14 cellular contexts compared by ENCODE assay signal in genomic region chr2:224157655-224158054, GRCh38.
DNase-seq lines count a peak whose midpoint lies in the region; ATAC-seq, FAIRE-seq and TF ChIP-seq lines count a peak whose summit lies in the region.
"Had no signal": no experiment of that assay in that cellular context is flagged by ENCODE, and none has a peak within 500 bp of the region (broad histone marks: within the 10 kb centered on the region; RNA-seq: fewer than 3 reads in every experiment).

No MANE protein-coding gene starts in this region.

- WGBS in gastroesophageal sphincter (ENCODE audit: low coverage in 1 of 2), 2 donors = 20% methylated on average over 1 of the region's 1 CpG; no CpG with 5 or more reads in 1 of the 2 donors

- TF ChIP-seq CTCF in right atrium auricular region (IDR thresholded peaks at IDR 0.05) = no peak
- no peak for TF ChIP-seq CTCF in bronchial epithelial cell (IDR thresholded peaks at IDR 0.05; ENCODE audit: insufficient read depth, low read length, severe bottlenecking)
- TF ChIP-seq CTCF in fibroblast of the aortic adventitia (IDR thresholded peaks at IDR 0.05; ENCODE audit: insufficient read depth, low read length) = no peak
- TF ChIP-seq CTCF in gastroesophageal sphincter (IDR thresholded peaks at IDR 0.05) = no peak

- intact Hi-C loops in Right ventricle myocardium superior (cut with DNase I) = no loop called here

- H3K36me3 ChIP-seq in right atrium auricular region (no peaks in the 10 kb centered on the region), bronchial epithelial cell (ENCODE audit: control insufficient read depth, insufficient read depth, low read length) (no peaks in the 10 kb centered on the region), gastroesophageal sphincter (no peaks in the 10 kb centered on the region)
- H3K36me3 ChIP-seq: BLaER1 treated with 17β-estradiol and CSF1 and Interleukin-3, amounts not matched to agents 10 nM and 100 nM had no signal

- no peaks in the 10 kb centered on the region for H3K27me3 ChIP-seq in right atrium auricular region
- H3K27me3 ChIP-seq in bronchial epithelial cell (ENCODE audit: control insufficient read depth, insufficient read depth, low read length) = no peaks in the 10 kb centered on the region
- H3K27me3 ChIP-seq in gastroesophageal sphincter = no peaks in the 10 kb centered on the region

- H3K4me3 ChIP-seq in right atrium auricular region (no peak overlapping the region), bronchial epithelial cell (ENCODE audit: low read depth, low read length) (no peak overlapping the region), fibroblast of the aortic adventitia (ENCODE audit: low read depth, low read length) (no peak overlapping the region), gastroesophageal sphincter (no peak overlapping the region)
- H3K4me3 ChIP-seq: BLaER1 treated with 17β-estradiol and CSF1 and Interleukin-3, amounts not matched to agents 10 nM and 100 nM; GM23338 had no signal

- peak; percentile 23 for FAIRE-seq in bronchial epithelial cell (lab: Jason Lieb, UNC)
- FAIRE-seq: H54 had no signal

- H3K9me3 ChIP-seq in right atrium auricular region = no peaks in the 10 kb centered on the region
- no peaks in the 10 kb centered on the region for H3K9me3 ChIP-seq in gastroesophageal sphincter
- H3K9me3 ChIP-seq: BLaER1 treated with 17β-estradiol and CSF1 and Interleukin-3, amounts not matched to agents 10 nM and 100 nM had no signal

- TF ChIP-seq POLR2A in gastroesophageal sphincter (IDR thresholded peaks at IDR 0.05) = no peak

- no peak overlapping the region for H3K27ac ChIP-seq in right atrium auricular region
- H3K27ac ChIP-seq in gastroesophageal sphincter = no peak overlapping the region
- H3K27ac ChIP-seq: BLaER1 treated with 17β-estradiol and CSF1 and Interleukin-3, amounts not matched to agents 10 nM and 100 nM had no signal

- ATAC-seq in Right ventricle myocardium superior (ENCODE audit: poor library complexity) (no peak), gastroesophageal sphincter (no peak)
- ATAC-seq: CD8-positive, alpha-beta T cell; GM23338 had no signal

- no peak for TF ChIP-seq EP300 in gastroesophageal sphincter (IDR thresholded peaks at IDR 0.05)

- no peaks in the 10 kb centered on the region for H3K4me1 ChIP-seq in right atrium auricular region
- H3K4me1 ChIP-seq in gastroesophageal sphincter = no peaks in the 10 kb centered on the region
- H3K4me1 ChIP-seq: BLaER1 treated with 17β-estradiol and CSF1 and Interleukin-3, amounts not matched to agents 10 nM and 100 nM had no signal

- DNase-seq in Right ventricle myocardium superior (peak; percentile 45), right atrium auricular region (ENCODE audit: low spot score) (no peak), bronchial epithelial cell (ENCODE audit: low read depth) (no peak), fibroblast of the aortic adventitia (ENCODE audit: low read depth) (peak; percentile 56), NCI-H2029 (lab: John Stamatoyannopoulos, UW) (no peak)
- DNase-seq: Calu3; CD8-positive, alpha-beta T cell; DMS79 treated with DMSO at 0.1 percent for 48 hours; GF-D8; HCEC 1CT had no signal

Comparison
In these comparisons a context has a peak if more than half of its experiments do, and no peak if none do; other contexts are left out.
1. DNase-seq: peak in Right ventricle myocardium superior (single experiment) and fibroblast of the aortic adventitia (single experiment); none in right atrium auricular region (single experiment), bronchial epithelial cell (single experiment) and NCI-H2029 (single experiment).